ENCODE assay signal across 8 cellular contexts in genomic region chr19:18593367-18594095, GRCh38. TPM values are rescaled to one million over a fixed set of nuclear protein-coding genes. Genes with fewer than 3 reads are reported as not detected.
A peak's percentile ranks its signal among the peaks of the same experiment; 100 is the strongest.
DNase-seq lines count a peak whose midpoint lies in the region; ATAC-seq, FAIRE-seq and TF ChIP-seq lines count a peak whose summit lies in the region.

No MANE protein-coding gene starts in this region.

- no peak overlapping the region for H4K5ac ChIP-seq in H9 (ENCODE audit: insufficient read length, low read depth, low read length)

- H3K18ac ChIP-seq in H9 (ENCODE audit: insufficient read length, low read depth, low read length), result peak overlapping the region; percentile 44

- no peak for TF ChIP-seq POLR2A in GM12878 (IDR thresholded peaks at IDR 0.05; ENCODE audit: low read depth, low read length)
- TF ChIP-seq POLR2A in testis (IDR thresholded peaks at IDR 0.05), result no peak

- H3K36me3 Mint-ChIP-seq in H9 (ENCODE audit: insufficient read depth in 1 of 3, low read depth in 3 of 3), result peaks cover 3 to 16% (median 5%) of the 10 kb centered on the region in 3 experiments; a peak in 5 of 7 replicates

- H3K23ac ChIP-seq in H9 (ENCODE audit: insufficient read length, low read depth, low read length), result no peak overlapping the region

- WGBS in H9 (ENCODE audit: extremely low coverage, insufficient read length, low lambda C conversion rate), result no CpG with 5 or more reads among the region's 25 CpGs
- 39% methylated on average over 20 of the region's 25 CpGs for WGBS in GM12878 (ENCODE audit: insufficient coverage, insufficient replicate concordance, low lambda C conversion rate, missing lambda C conversion rate)
- WGBS in testis, 2 donors, result 7 to 30% methylated on average over 6 to 25 of the region's 25 CpGs

- H4K20me1 ChIP-seq in BLaER1, result peaks cover 44% of the 10 kb centered on the region
- no peaks in the 10 kb centered on the region for H4K20me1 ChIP-seq in H9 (ENCODE audit: control insufficient read depth, insufficient read depth, insufficient read length)
- H4K20me1 ChIP-seq in GM12878 (ENCODE audit: control insufficient read depth, insufficient read depth), result no peaks in the 10 kb centered on the region; the same call in 1 of the 2 replicates

- H2BK20ac ChIP-seq in H9 (ENCODE audit: low read depth, low read length, poor library complexity, severe bottlenecking), result no peak overlapping the region

- ATAC-seq in GM12878 (no peak), mucosa of descending colon (no peak), HG03571 (IDR thresholded peaks at IDR 0.05; ENCODE audit: unreplicated experiment) (no peak)

- in situ Hi-C loops in GM12878 (cut with MboI), result no loop called here

- peaks cover 14% of the 10 kb centered on the region for H3K27me3 Mint-ChIP-seq in H9 (ENCODE audit: low read depth)

- peaks cover 20% of the 10 kb centered on the region; the same call in 1 of the 2 replicates for H3K27me3 ChIP-seq in BLaER1
- no peaks in the 10 kb centered on the region for H3K27me3 ChIP-seq in H9 (ENCODE audit: insufficient read depth, low read length)
- peaks cover 2% of the 10 kb centered on the region in 2 experiments; a peak in 1 of 4 replicates for H3K27me3 ChIP-seq in GM12878 (replicated peaks in 1 of 2; ENCODE audit: control insufficient read depth in 2 of 2, insufficient read depth in 2 of 2, low read length in 1 of 2)
- no peaks in the 10 kb centered on the region for H3K27me3 ChIP-seq in testis

- no peak for FAIRE-seq in GM12878 (lab: Jason Lieb, UNC)

- H3K4ac ChIP-seq in H9 (ENCODE audit: low read depth, low read length), result no peak overlapping the region

- no peak overlapping the region for H3K56ac ChIP-seq in H9 (ENCODE audit: insufficient read length, low read depth, low read length)

- H3T11ph ChIP-seq in H9 (ENCODE audit: low read length), result no peak overlapping the region

- POLR2A ChIA-PET in GM12878 (lab: Charles Lee), result interaction anchor here (0.5 to 1.3 kb wide), 3 partner anchors 36 to 492 kb away, joined by 3 to 8 read pairs (median 5); partner anchors contain the start of gene KXD1

- H3K14ac ChIP-seq in H9 (ENCODE audit: insufficient read depth, low read length), result no peak overlapping the region; the same call in 1 of the 2 replicates

- no peak overlapping the region for H3K27ac ChIP-seq in BLaER1
- no peak overlapping the region for H3K27ac ChIP-seq in H9 (ENCODE audit: insufficient read length, low read depth, low read length)
- H3K27ac ChIP-seq in GM12878 (ENCODE audit: control insufficient read depth, insufficient read depth), result no peak overlapping the region
- H3K27ac ChIP-seq in testis, result no peak overlapping the region

- H2AFZ ChIP-seq in H9 (ENCODE audit: low read length) (no peak overlapping the region), GM12878 (ENCODE audit: control insufficient read depth, low read depth, low read length) (no peak overlapping the region)

- TF ChIP-seq CTCF in H9 (conservative IDR thresholded peaks at IDR 0.05) (no peak), GM12878 (IDR thresholded peaks at IDR 0.05 in 2 of 3, conservative IDR thresholded peaks at IDR 0.05 in 1 of 3; ENCODE audit: control insufficient read depth in 2 of 3, extremely low read depth in 1 of 3, insufficient read depth in 1 of 3, low read depth in 3 of 3, low read length in 3 of 3) (no peak), mucosa of descending colon (IDR thresholded peaks at IDR 0.05) (no peak), testis (IDR thresholded peaks at IDR 0.05) (no peak)

- H3K36me3 ChIP-seq in BLaER1, result peaks cover 21% of the 10 kb centered on the region
- H3K36me3 ChIP-seq in GM12878 (ENCODE audit: control insufficient read depth in 2 of 2, insufficient read depth in 2 of 2, low read length in 1 of 2), result peaks cover 0 to 3% of the 10 kb centered on the region in 2 experiments; a peak in 1 of 4 replicates
- H3K36me3 ChIP-seq in mucosa of descending colon (ENCODE audit: low read depth), result no peaks in the 10 kb centered on the region
- H3K36me3 ChIP-seq in testis (ENCODE audit: low read depth, missing control alignments), result no peaks in the 10 kb centered on the region

- H3K9me3 ChIP-seq in BLaER1 (no peaks in the 10 kb centered on the region), H9 (ENCODE audit: control insufficient read depth, low read depth, low read length) (no peaks in the 10 kb centered on the region), GM12878 (replicated peaks; ENCODE audit: control insufficient read depth, insufficient read depth, low read length) (no peaks in the 10 kb centered on the region), mucosa of descending colon (no peaks in the 10 kb centered on the region), testis (no peaks in the 10 kb centered on the region)

- no peaks in the 10 kb centered on the region for H3K79me2 ChIP-seq in H9 (ENCODE audit: insufficient read depth, low read length)
- peaks cover 4% of the 10 kb centered on the region; the same call in 1 of the 2 replicates for H3K79me2 ChIP-seq in GM12878 (ENCODE audit: control insufficient read depth, insufficient read depth, low read length)

- H3K4me3 ChIP-seq in BLaER1, result peak overlapping the region; percentile 54
- 0 out of 2 replicates have a peak overlapping the region, but pooled peaks have one; percentile 67 for H3K4me3 ChIP-seq in GM12878
- no peak overlapping the region for H3K4me3 ChIP-seq in mucosa of descending colon
- H3K4me3 ChIP-seq in testis, result peak overlapping the region in 1 of 2 donors; percentile 41

- peak overlapping the region; percentile 51 to 77 for H3K4me3 Mint-ChIP-seq in H9

- peak; percentile 78 for DNase-seq in H9
- DNase-seq in GM12878 (ENCODE audit: low read depth, low spot score), result no peak
- DNase-seq in mucosa of descending colon, result peak in 2 of 3 donors; percentile 29 to 56
- DNase-seq in SW480 (ENCODE audit: low spot score), result no peak
- DNase-seq in globus pallidus (ENCODE audit: low spot score), result no peak
- DNase-seq in testis, result no peak

- TF ChIP-seq RAD21 in GM12878 (IDR thresholded peaks at IDR 0.05; ENCODE audit: insufficient read depth, low read depth, low read length), result no peak

- no peaks in the 10 kb centered on the region; a peak in 1 of 5 replicates for H3K9me3 Mint-ChIP-seq in H9

- H3K79me1 ChIP-seq in H9 (ENCODE audit: insufficient read depth, low read depth, low read length, poor library complexity, severe bottlenecking), result no peaks in the 10 kb centered on the region

- RAD21 ChIA-PET in GM12878 (lab: Charles Lee; ENCODE audit: unreplicated experiment), result interaction anchor here (0.8 to 2.1 kb wide), 10 partner anchors 35 to 255 kb away, joined by 3 to 7 read pairs (median 5); partner anchors contain the start of gene UPF1

- H3K9ac ChIP-seq in BLaER1 (peak overlapping the region; percentile 48), H9 (ENCODE audit: extremely low read depth, insufficient read length, low read length) (peak overlapping the region; percentile 51), GM12878 (ENCODE audit: control insufficient read depth, insufficient read depth, low read length) (no peak overlapping the region)

- TF ChIP-seq EP300 in GM12878 (IDR thresholded peaks at IDR 0.05; ENCODE audit: borderline replicate concordance in 1 of 2, control insufficient read depth in 1 of 2, low read depth in 2 of 2, low read length in 2 of 2), result no peak

- peak overlapping the region; percentile 22 for H4K8ac ChIP-seq in H9 (replicated peaks; ENCODE audit: insufficient read length, low read depth, low read length)

- CTCF ChIA-PET in GM12878 (lab: Yijun Ruan, JAX), result interaction anchor here (0.6 to 2.6 kb wide), 18 partner anchors 8 to 368 kb away, joined by 3 to 24 read pairs (median 4); partner anchors contain the start of gene FKBP8

- H3K4me1 ChIP-seq in BLaER1, result peaks cover 91% of the 10 kb centered on the region
- peaks cover 8% of the 10 kb centered on the region; the same call in 1 of the 2 replicates for H3K4me1 ChIP-seq in H9 (ENCODE audit: insufficient read depth, low read length)
- peaks cover 18% of the 10 kb centered on the region for H3K4me1 ChIP-seq in GM12878 (ENCODE audit: control insufficient read depth, insufficient read depth, low read length)
- H3K4me1 ChIP-seq in mucosa of descending colon (ENCODE audit: low read depth), result peaks cover 25% of the 10 kb centered on the region
- peaks cover 18% of the 10 kb centered on the region for H3K4me1 ChIP-seq in testis

- peak overlapping the region in 2 of 3 experiments; percentile 37 to 49; a peak in 5 of 7 replicates for H3K27ac Mint-ChIP-seq in H9

- H4K91ac ChIP-seq in H9 (ENCODE audit: insufficient read length, low read depth, low read length), result no peak overlapping the region

- H2AK5ac ChIP-seq in H9 (ENCODE audit: insufficient read length, low read length), result no peak overlapping the region

- intact Hi-C loops in GM12878 (cut with micrococcal nuclease; ENCODE audit: unreplicated experiment), result loop anchor here (2.0 to 5.0 kb wide), 2 partner anchors 83 to 239 kb away; partner anchors contain the start of gene UPF1
- intact Hi-C loops in mucosa of descending colon (cut with DNase I, micrococcal nuclease), result loop anchor here (5.0 to 10.0 kb wide), 2 partner anchors 251 to 254 kb away; no protein-coding TSS in a partner anchor
- intact Hi-C loops in testis (cut with DNase I; ENCODE audit: low total_unique reads), result loop anchor here (10.0 kb wide), 2 partner anchors 91 to 251 kb away; partner anchors contain the start of gene CRTC1

- H2BK15ac ChIP-seq in H9 (ENCODE audit: low read depth, low read length), result no peak overlapping the region

- H3K4me1 Mint-ChIP-seq in H9, result peaks cover 41 to 50% of the 10 kb centered on the region in 2 experiments

- H3K4me2 ChIP-seq in BLaER1, result peak overlapping the region; percentile 96
- H3K4me2 ChIP-seq in H9 (ENCODE audit: insufficient read depth, insufficient read length, low read length), result peak overlapping the region; percentile 77
- peak overlapping the region; percentile 73 for H3K4me2 ChIP-seq in GM12878 (ENCODE audit: control insufficient read depth, insufficient read depth)

- H3K23me2 ChIP-seq in H9 (ENCODE audit: insufficient read length, low read depth, low read length, poor library complexity, severe bottlenecking), result peaks cover 25% of the 10 kb centered on the region

- SMC1A ChIA-PET in GM12878 (lab: Charles Lee; ENCODE audit: uncharacterized antibody, unreplicated experiment), result interaction anchor here (0.9 to 2.3 kb wide), 6 partner anchors 37 to 255 kb away, joined by 3 to 11 read pairs (median 3); partner anchors contain the start of genes ELL and KXD1

- H2BK5ac ChIP-seq in H9 (ENCODE audit: insufficient read length, low read length), result no peak overlapping the region

- BruUV-seq in GM12878 (replicated peaks; lab: Mats Ljungman, UMichigan), result no TSS peak

- no peak overlapping the region for H2BK120ac ChIP-seq in H9 (ENCODE audit: low read depth, low read length, poor library complexity, severe bottlenecking)

- no peak overlapping the region for H2BK12ac ChIP-seq in H9 (ENCODE audit: insufficient read length, low read depth, low read length)

RNA-seq across cellular contexts. Expression of gene REX1BD, which starts 4.9 kb away (rescaled TPM):
- total RNA-seq in H9 (2021) (72.3 and 79.0 TPM in 2 replicates), GM12878 (2014; rRNA removed) (49.7 and 57.8 TPM in 2 replicates), GM12878 (2014; rRNA removed; fragmentation: Illumina TruSeq; extraction: Trizol) (6.4 and 7.1 TPM in 2 replicates), GM12878 (2021) (58.2 and 62.7 TPM in 2 replicates), mucosa of descending colon (10 to 100 TPM; 48.2 to 55.4 (median 49.3) TPM), testis (10 to 100 TPM; 44.3 to 58.7 TPM)
- 15.2 and 18.7 TPM in 2 replicates for total RNA-seq in GM12878 (2013; cell fraction: nucleolus; rRNA removed)
- polyA plus RNA-seq in GM12878 (2011; ENCODE audit: low read depth), result 15.2 TPM
- polyA plus RNA-seq in GM12878 (2011; rRNA removed) (7.8 and 12.1 TPM in 2 replicates), GM12878 (2014; fragmentation: Illumina TruSeq; extraction: Trizol) (1.8 and 3.1 TPM in 2 replicates), GM12878 (2014; fragmentation: Nextera tagmentation; extraction: Ambion mirVana) (1 to 10 TPM; 1.1 to 3.3 TPM), GM12878 (2014; rRNA removed) (64.4 and 84.2 TPM in 2 replicates), GM12878 (2016; fragmentation: Nextera tagmentation; extraction: Ambion mirVana) (100 to 1,000 TPM in 1 of 2 experiments, 10 to 100 TPM in 1; 88.9 to 101 TPM), testis (ENCODE audit: insufficient read depth, low read depth, low replicate concordance) (14.5 TPM)
- 23.9 and 40.8 TPM in 2 replicates for polyA plus RNA-seq in GM12878 (2011; cell fraction: cytosol; rRNA removed)
- 74.8 and 100 TPM in 2 replicates for polyA plus RNA-seq in GM12878 (2011; cell fraction: nucleus; rRNA removed)
- polyA plus RNA-seq in GM12878 (2012), result 40.7 and 41.1 TPM in 2 replicates
- 0.80 and 1.7 TPM in 2 replicates for polyA minus RNA-seq in GM12878 (2011; rRNA and poly(A)+ RNA removed)
- 3.6 and 8.6 TPM in 2 replicates for polyA minus RNA-seq in GM12878 (2011; cell fraction: cytosol; rRNA and poly(A)+ RNA removed)
- 4.7 and 6.4 TPM in 2 replicates for polyA minus RNA-seq in GM12878 (2011; cell fraction: nucleus; rRNA and poly(A)+ RNA removed)

RNA-seq across cellular contexts. Expression of gene CRLF1, which starts 13.1 kb away (rescaled TPM):
- 13.9 and 16.2 TPM in 2 replicates for total RNA-seq in H9 (2021)
- total RNA-seq in GM12878 (2013; cell fraction: nucleolus; rRNA removed), result not detected in 2 replicates
- total RNA-seq in GM12878 (2014; rRNA removed), result not detected in 2 replicates
- total RNA-seq in GM12878 (2014; rRNA removed; fragmentation: Illumina TruSeq; extraction: Trizol), result not detected in 2 replicates
- 0.33 and 0.43 TPM in 2 replicates for total RNA-seq in GM12878 (2021)
- polyA plus RNA-seq in GM12878 (2011; ENCODE audit: low read depth), result 1.8 TPM
- polyA plus RNA-seq in GM12878 (2011; rRNA removed), result not detected in 2 replicates
- polyA plus RNA-seq in GM12878 (2011; cell fraction: cytosol; rRNA removed), result 0.10 and 0.27 TPM in 2 replicates
- polyA plus RNA-seq in GM12878 (2011; cell fraction: nucleus; rRNA removed), result 0.51 and 0.72 TPM in 2 replicates
- 2.3 and 3.3 TPM in 2 replicates for polyA plus RNA-seq in GM12878 (2012)
- polyA plus RNA-seq in GM12878 (2014; fragmentation: Illumina TruSeq; extraction: Trizol), result not detected in 2 replicates
- polyA plus RNA-seq in GM12878 (2014; fragmentation: Nextera tagmentation; extraction: Ambion mirVana), result under 1 TPM; 0.35 to 0.76 TPM
- 0.10 TPM in 1 of 2 replicates, not detected in the other for polyA plus RNA-seq in GM12878 (2014; rRNA removed)
- polyA plus RNA-seq in GM12878 (2016; fragmentation: Nextera tagmentation; extraction: Ambion mirVana), result 1 to 10 TPM in 1 of 2 experiments, under 1 TPM in 1; 0.63 to 1.2 TPM
- not detected in 2 replicates for polyA minus RNA-seq in GM12878 (2011; rRNA and poly(A)+ RNA removed)
- not detected in 2 replicates for polyA minus RNA-seq in GM12878 (2011; cell fraction: cytosol; rRNA and poly(A)+ RNA removed)
- not detected in 2 replicates for polyA minus RNA-seq in GM12878 (2011; cell fraction: nucleus; rRNA and poly(A)+ RNA removed)
- 1 to 10 TPM; 1.3 to 7.0 (median 6.6) TPM for total RNA-seq in mucosa of descending colon
- total RNA-seq in testis, result 1 to 10 TPM; 4.3 to 5.3 TPM
- polyA plus RNA-seq in testis (ENCODE audit: insufficient read depth, low read depth, low replicate concordance), result 8.7 TPM

RNA-seq across cellular contexts. Expression of gene TMEM59L, which starts 19.1 kb away (rescaled TPM):
- total RNA-seq in H9 (2021), result 11.2 and 12.0 TPM in 2 replicates
- not detected in 2 replicates for total RNA-seq in GM12878 (2013; cell fraction: nucleolus; rRNA removed)
- total RNA-seq in GM12878 (2014; rRNA removed), result 0.06 TPM in 1 of 2 replicates, not detected in the other
- total RNA-seq in GM12878 (2014; rRNA removed; fragmentation: Illumina TruSeq; extraction: Trizol), result not detected in 2 replicates
- not detected in 2 replicates for total RNA-seq in GM12878 (2021)
- not detected for polyA plus RNA-seq in GM12878 (2011; ENCODE audit: low read depth)
- polyA plus RNA-seq in GM12878 (2011; rRNA removed), result not detected in 2 replicates
- polyA plus RNA-seq in GM12878 (2011; cell fraction: cytosol; rRNA removed), result not detected in 2 replicates
- polyA plus RNA-seq in GM12878 (2011; cell fraction: nucleus; rRNA removed), result 0.15 and 0.27 TPM in 2 replicates
- 0.09 TPM in 1 of 2 replicates, not detected in the other for polyA plus RNA-seq in GM12878 (2012)
- not detected in 2 replicates for polyA plus RNA-seq in GM12878 (2014; fragmentation: Illumina TruSeq; extraction: Trizol)
- not detected for polyA plus RNA-seq in GM12878 (2014; fragmentation: Nextera tagmentation; extraction: Ambion mirVana)
- polyA plus RNA-seq in GM12878 (2014; rRNA removed), result not detected in 2 replicates
- polyA plus RNA-seq in GM12878 (2016; fragmentation: Nextera tagmentation; extraction: Ambion mirVana), result not detected
- not detected in 2 replicates for polyA minus RNA-seq in GM12878 (2011; rRNA and poly(A)+ RNA removed)
- not detected in 2 replicates for polyA minus RNA-seq in GM12878 (2011; cell fraction: cytosol; rRNA and poly(A)+ RNA removed)
- polyA minus RNA-seq in GM12878 (2011; cell fraction: nucleus; rRNA and poly(A)+ RNA removed), result not detected in 2 replicates
- total RNA-seq in mucosa of descending colon, result 10 to 100 TPM in 1 of 3 donors, 1 to 10 TPM in 1, under 1 TPM in 1; 0.93 to 10.5 (median 1.4) TPM
- 1 to 10 TPM; 4.3 to 7.0 TPM for total RNA-seq in testis
- 4.5 TPM for polyA plus RNA-seq in testis (ENCODE audit: insufficient read depth, low read depth, low replicate concordance)

RNA-seq across cellular contexts. Expression of gene UBA52, which starts 21.9 kb away (rescaled TPM):
- total RNA-seq in H9 (2021) (1,265 and 1,276 TPM in 2 replicates), GM12878 (2014; rRNA removed) (1,493 and 1,661 TPM in 2 replicates), GM12878 (2014; rRNA removed; fragmentation: Illumina TruSeq; extraction: Trizol) (1,429 and 1,442 TPM in 2 replicates), GM12878 (2021) (1,629 and 1,678 TPM in 2 replicates), mucosa of descending colon (100 to 1,000 TPM; 771 to 910 (median 811) TPM), testis (100 to 1,000 TPM; 475 to 508 TPM)
- 129 and 132 TPM in 2 replicates for total RNA-seq in GM12878 (2013; cell fraction: nucleolus; rRNA removed)
- polyA plus RNA-seq in GM12878 (2011; ENCODE audit: low read depth), result 10,819 TPM
- polyA plus RNA-seq in GM12878 (2011; rRNA removed) (910 and 1,613 TPM in 2 replicates), GM12878 (2014; fragmentation: Illumina TruSeq; extraction: Trizol) (2,280 and 2,392 TPM in 2 replicates), GM12878 (2014; fragmentation: Nextera tagmentation; extraction: Ambion mirVana) (1,000 to 10,000 TPM; 2,192 to 2,288 TPM), GM12878 (2014; rRNA removed) (2,186 and 2,597 TPM in 2 replicates), GM12878 (2016; fragmentation: Nextera tagmentation; extraction: Ambion mirVana) (1,000 to 10,000 TPM; 1,131 to 1,180 TPM), testis (ENCODE audit: insufficient read depth, low read depth, low replicate concordance) (1,038 TPM)
- 3,476 and 4,794 TPM in 2 replicates for polyA plus RNA-seq in GM12878 (2011; cell fraction: cytosol; rRNA removed)
- 839 and 898 TPM in 2 replicates for polyA plus RNA-seq in GM12878 (2011; cell fraction: nucleus; rRNA removed)
- polyA plus RNA-seq in GM12878 (2012), result 3,669 and 4,620 TPM in 2 replicates
- polyA minus RNA-seq in GM12878 (2011; rRNA and poly(A)+ RNA removed), result 1,757 and 2,399 TPM in 2 replicates
- polyA minus RNA-seq in GM12878 (2011; cell fraction: cytosol; rRNA and poly(A)+ RNA removed), result 394 and 436 TPM in 2 replicates
- polyA minus RNA-seq in GM12878 (2011; cell fraction: nucleus; rRNA and poly(A)+ RNA removed), result 157 and 251 TPM in 2 replicates

RNA-seq across cellular contexts. Expression of gene KXD1, which starts 35.9 kb away (rescaled TPM):
- total RNA-seq in H9 (2021) (138 and 143 TPM in 2 replicates), GM12878 (2014; rRNA removed) (116 and 128 TPM in 2 replicates), GM12878 (2014; rRNA removed; fragmentation: Illumina TruSeq; extraction: Trizol) (75.5 and 82.0 TPM in 2 replicates), GM12878 (2021) (109 and 111 TPM in 2 replicates), mucosa of descending colon (10 to 100 TPM; 63.2 to 76.9 (median 68.8) TPM), testis (100 to 1,000 TPM; 124 to 133 TPM)
- 63.6 and 63.9 TPM in 2 replicates for total RNA-seq in GM12878 (2013; cell fraction: nucleolus; rRNA removed)
- polyA plus RNA-seq in GM12878 (2011; ENCODE audit: low read depth), result 63.3 TPM
- polyA plus RNA-seq in GM12878 (2011; rRNA removed) (67.3 and 130 TPM in 2 replicates), GM12878 (2014; fragmentation: Illumina TruSeq; extraction: Trizol) (91.4 and 151 TPM in 2 replicates), GM12878 (2014; fragmentation: Nextera tagmentation; extraction: Ambion mirVana) (10 to 100 TPM; 27.5 to 44.9 TPM), GM12878 (2014; rRNA removed) (193 and 209 TPM in 2 replicates), GM12878 (2016; fragmentation: Nextera tagmentation; extraction: Ambion mirVana) (100 to 1,000 TPM; 182 to 191 TPM), testis (ENCODE audit: insufficient read depth, low read depth, low replicate concordance) (163 TPM)
- 191 and 223 TPM in 2 replicates for polyA plus RNA-seq in GM12878 (2011; cell fraction: cytosol; rRNA removed)
- polyA plus RNA-seq in GM12878 (2011; cell fraction: nucleus; rRNA removed), result 161 and 189 TPM in 2 replicates
- polyA plus RNA-seq in GM12878 (2012), result 111 and 123 TPM in 2 replicates
- polyA minus RNA-seq in GM12878 (2011; rRNA and poly(A)+ RNA removed), result 68.5 and 130 TPM in 2 replicates
- 52.8 and 63.2 TPM in 2 replicates for polyA minus RNA-seq in GM12878 (2011; cell fraction: cytosol; rRNA and poly(A)+ RNA removed)
- 18.9 and 32.5 TPM in 2 replicates for polyA minus RNA-seq in GM12878 (2011; cell fraction: nucleus; rRNA and poly(A)+ RNA removed)

Comparison
In these comparisons a context has a peak if more than half of its experiments do, and no peak if none do; other contexts are left out.
1. DNase-seq: peak in H9 (single experiment) and mucosa of descending colon (2 of 3); none in GM12878 (single experiment), SW480 (single experiment), globus pallidus (single experiment) and testis (single experiment).
2. Peak in every context shown above with its lines, with median percentiles within 50 percentile points of each other: H3K4me2 ChIP-seq.